1 cellular context compared by ENCODE assay signal in the genomic region with DNA sequence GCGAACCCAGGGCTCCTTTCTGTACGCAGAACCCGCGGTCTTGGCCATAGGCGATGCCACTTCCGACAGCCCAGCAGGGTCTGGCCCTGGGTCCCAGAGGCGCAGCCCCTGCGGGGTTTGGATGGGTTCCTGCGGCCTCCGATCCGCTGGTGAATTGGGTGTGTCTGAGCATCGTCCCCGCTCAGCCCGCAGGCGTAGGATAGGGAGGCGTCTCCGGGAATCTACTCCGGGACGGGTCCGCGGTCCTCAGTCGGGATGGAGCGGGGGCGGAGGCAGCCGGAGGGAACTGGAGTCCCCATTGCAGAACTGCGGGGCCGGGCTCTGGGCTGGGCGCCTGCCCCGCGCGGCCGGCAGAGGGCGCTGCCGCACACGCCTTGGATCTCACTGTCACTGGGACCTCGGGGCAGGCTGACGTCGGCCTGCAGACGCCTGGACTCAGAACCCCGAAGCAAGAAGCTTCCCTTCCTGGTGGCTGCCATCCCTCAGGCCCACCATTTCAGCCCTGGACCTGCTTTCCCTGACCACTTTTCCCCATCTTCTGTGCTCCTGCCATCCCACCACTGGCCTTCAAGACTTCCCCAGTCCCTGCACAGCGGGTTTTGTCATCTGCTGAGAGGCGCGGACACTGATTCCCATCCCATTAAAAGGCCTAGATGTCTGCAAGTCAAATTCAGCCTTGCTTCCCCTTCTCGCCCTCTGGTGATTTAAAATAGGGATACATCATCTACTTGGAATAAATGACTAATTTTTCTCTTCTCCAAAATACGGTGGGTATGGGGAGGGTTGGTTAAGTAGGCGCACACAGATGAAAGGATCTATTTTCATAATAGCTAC.
TF ChIP-seq lines count a peak whose summit lies in the region.

No MANE protein-coding gene starts in this region.

TF ChIP-seq in Ishikawa, 13 proteins besides CTCF, POLR2A, EP300 and RAD21 (continued from another document):
- TF ChIP-seq REST (IDR thresholded peaks at IDR 0.05; ENCODE audit: low read depth) (no peak), TAF1 (IDR thresholded peaks at IDR 0.05; ENCODE audit: low read depth) (peak; percentile 13; the same call in 1 of the 2 replicates), ZBTB7A (IDR thresholded peaks at IDR 0.05; ENCODE audit: low read depth) (no peak; the same call in 1 of the 2 replicates), CEBPB (IDR thresholded peaks at IDR 0.05) (no peak), NFIC (IDR thresholded peaks at IDR 0.05) (no peak), EGR1 (IDR thresholded peaks at IDR 0.05) (peak; percentile 88), FOXM1 (IDR thresholded peaks at IDR 0.05; ENCODE audit: borderline replicate concordance, low read depth) (no peak), MAX (IDR thresholded peaks at IDR 0.05) (peak; percentile 54; the same call in 1 of the 2 replicates)
